ENCODE assay signal across 1 cellular context in the genomic region with DNA sequence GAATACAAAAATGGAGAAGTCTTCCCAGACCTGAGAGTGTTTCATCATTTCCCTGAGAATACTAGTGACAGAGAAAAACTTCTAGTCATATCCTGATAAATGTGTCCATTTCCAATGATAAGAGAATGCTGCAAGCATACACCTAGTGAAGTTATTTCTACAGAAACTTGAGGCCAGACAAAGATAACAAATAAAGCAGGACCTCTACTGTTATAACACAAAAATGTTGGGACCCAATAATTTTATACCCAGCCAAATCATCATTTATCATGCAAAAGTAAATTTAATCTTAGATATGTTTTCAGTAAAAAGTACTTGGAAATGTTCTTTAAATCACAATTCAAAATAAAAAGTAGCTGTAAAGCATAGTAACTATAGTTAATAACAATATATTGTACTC.
TF ChIP-seq lines count a peak whose summit lies in the region.

No MANE protein-coding gene starts in this region.

TF ChIP-seq in H1, 55 proteins besides CTCF, POLR2A, EP300 and RAD21:
- TF ChIP-seq, protein P1, sequence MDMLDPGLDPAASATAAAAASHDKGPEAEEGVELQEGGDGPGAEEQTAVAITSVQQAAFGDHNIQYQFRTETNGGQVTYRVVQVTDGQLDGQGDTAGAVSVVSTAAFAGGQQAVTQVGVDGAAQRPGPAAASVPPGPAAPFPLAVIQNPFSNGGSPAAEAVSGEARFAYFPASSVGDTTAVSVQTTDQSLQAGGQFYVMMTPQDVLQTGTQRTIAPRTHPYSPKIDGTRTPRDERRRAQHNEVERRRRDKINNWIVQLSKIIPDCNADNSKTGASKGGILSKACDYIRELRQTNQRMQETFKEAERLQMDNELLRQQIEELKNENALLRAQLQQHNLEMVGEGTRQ (IDR thresholded peaks at IDR 0.05; ENCODE audit: low read length) = no peak
- TF ChIP-seq TAF7 (optimal IDR thresholded peaks at IDR 0.05; ENCODE audit: borderline replicate concordance, low read depth, low read length) (no peak), GTF2F1 (IDR thresholded peaks at IDR 0.05; ENCODE audit: borderline replicate concordance, low read depth, low read length) (no peak), BCL11A (IDR thresholded peaks at IDR 0.05; ENCODE audit: low read depth in 2 of 2, low read length in 2 of 2) (no peak), CREB1 (IDR thresholded peaks at IDR 0.05) (no peak), KDM4A (IDR thresholded peaks at IDR 0.05; ENCODE audit: low read depth, low read length, severe bottlenecking) (no peak), POLR2AphosphoS5 (IDR thresholded peaks at IDR 0.05; ENCODE audit: low read depth, low read length) (no peak)
- TF ChIP-seq, protein P2, sequence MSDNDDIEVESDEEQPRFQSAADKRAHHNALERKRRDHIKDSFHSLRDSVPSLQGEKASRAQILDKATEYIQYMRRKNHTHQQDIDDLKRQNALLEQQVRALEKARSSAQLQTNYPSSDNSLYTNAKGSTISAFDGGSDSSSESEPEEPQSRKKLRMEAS (IDR thresholded peaks at IDR 0.05) = no peak
